ENCODE assay signal across 7 cellular contexts in the genomic region with DNA sequence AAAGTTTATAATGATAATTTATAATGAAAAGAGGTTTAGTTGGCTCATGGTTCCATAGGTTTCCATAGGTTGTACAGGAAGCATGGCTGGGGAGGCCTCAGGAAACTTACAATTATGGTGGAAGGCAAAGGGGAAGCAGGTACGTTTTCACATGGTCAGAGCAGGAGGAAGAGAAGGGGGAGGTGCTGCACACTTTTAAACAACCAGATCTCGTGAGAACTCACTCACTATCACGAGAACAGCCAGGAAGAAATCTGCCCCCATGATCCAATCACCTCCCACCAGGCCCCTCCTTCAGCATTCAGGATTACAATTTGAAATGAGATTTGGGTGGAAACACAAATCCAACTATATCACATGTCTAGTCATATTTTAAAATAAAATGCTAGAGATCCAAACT.
A peak's percentile ranks its signal among the peaks of the same experiment; 100 is the strongest.
DNase-seq lines count a peak whose midpoint lies in the region; ATAC-seq, FAIRE-seq and TF ChIP-seq lines count a peak whose summit lies in the region.
"Not testable (repeated sequence)": the region's sequence is repeated elsewhere in the genome, so short reads cannot be mapped to it uniquely, and the experiment has no call there.

No MANE protein-coding gene starts in this region.

- not testable (repeated sequence) for TF ChIP-seq EP300 in A549 (IDR thresholded peaks at IDR 0.05)

- not testable (repeated sequence) for H3K36me3 ChIP-seq in HEK293 (ENCODE audit: control insufficient read depth in 2 of 2, insufficient read depth in 1 of 2, low read length in 2 of 2); Panc1 (ENCODE audit: control insufficient read depth, insufficient read depth, low read length); cardiac muscle cell; heart right ventricle; right atrium auricular region

- not testable (repeated sequence) for H3K4me3 ChIP-seq in A549; HEK293 (ENCODE audit: low read depth, low read length); Panc1 (ENCODE audit: low read depth in 2 of 2, low read length in 2 of 2); cardiac muscle cell; heart right ventricle; right atrium auricular region

- not testable (repeated sequence) for H3K27me3 ChIP-seq in Panc1 (ENCODE audit: control insufficient read depth, insufficient read depth, low read length); cardiac muscle cell; heart right ventricle; right atrium auricular region

- ATAC-seq in A549, heart right ventricle: not testable (repeated sequence)
- 0 out of 2 replicates have a peak, but pooled peaks have one; percentile 9 for ATAC-seq in Panc1

- 84% methylated on average over 3 of the region's 3 CpGs for whole genome bisulfite sequencing in A549 (ENCODE audit: missing lambda C conversion rate)
- WGBS in heart right ventricle, 2 donors: 22 to 28% methylated on average over 3 of the region's 3 CpGs

- H3K9me3 ChIP-seq in A549; HEK293 (ENCODE audit: control insufficient read depth, insufficient read depth, low read depth, low read length); Panc1 (ENCODE audit: control insufficient read depth, insufficient read depth, low read depth, low read length); cardiac muscle cell (ENCODE audit: low read depth); heart right ventricle; right atrium auricular region: not testable (repeated sequence)

- H3K4me1 ChIP-seq in A549 (peaks cover 34% of the 10 kb centered on the region), HEK293 (ENCODE audit: control insufficient read depth, insufficient read depth, low read length) (peaks cover 41% of the 10 kb centered on the region), Panc1 (ENCODE audit: control insufficient read depth, insufficient read depth, low read length) (peaks cover 90% of the 10 kb centered on the region), cardiac muscle cell (ENCODE audit: low read depth) (peaks cover 65% of the 10 kb centered on the region), heart right ventricle (peaks cover 0 to 88% (median 61%) of the 10 kb centered on the region in 9 donors), right atrium auricular region (peaks cover 0 to 66% of the 10 kb centered on the region in 2 donors)

- POLR2A ChIA-PET in A549 (lab: Yijun Ruan, JAX); HEK293 (lab: Yijun Ruan, JAX); Panc1 (lab: Charles Lee): not testable (repeated sequence)

- in situ Hi-C loops in Panc1 (cut with HindIII; ENCODE audit: low pct_unique_long_range_greater_than_20kb, low sequenced_read_pairs): not testable (repeated sequence)

- H3K27ac ChIP-seq in A549; HEK293 (ENCODE audit: extremely low read depth, low read depth, low read length): not testable (repeated sequence)
- H3K27ac ChIP-seq in Panc1 (ENCODE audit: low read length) (peak overlapping the region; percentile 100), cardiac muscle cell (peak overlapping the region; percentile 96), heart right ventricle (peak overlapping the region in 9 of 10 donors; percentile 71 to 93 (median 84)), right atrium auricular region (peak overlapping the region; percentile 72 to 83)

- DNase-seq in A549 (ENCODE audit: low read depth in 1 of 2, low spot score in 1 of 2); Panc1 (ENCODE audit: low read depth, low spot score); cardiac muscle cell (ENCODE audit: low read depth in 1 of 2, low spot score in 1 of 2); heart right ventricle; right atrium auricular region (ENCODE audit: low spot score): not testable (repeated sequence)
- DNase-seq in NAMALWA (ENCODE audit: low spot score): peak; percentile 3

- TF ChIP-seq RAD21 in A549 (conservative IDR thresholded peaks at IDR 0.05 in 1 of 2, IDR thresholded peaks at IDR 0.05 in 1 of 2): not testable (repeated sequence)

- not testable (repeated sequence) for TF ChIP-seq POLR2A in A549 (IDR thresholded peaks at IDR 0.05; ENCODE audit: low read length)

- not testable (repeated sequence) for TF ChIP-seq CTCF in A549 (IDR thresholded peaks at IDR 0.05); HEK293 (tag by site-specific recombination; IDR thresholded peaks at IDR 0.05); Panc1 (IDR thresholded peaks at IDR 0.05); cardiac muscle cell (IDR thresholded peaks at IDR 0.05; ENCODE audit: low read depth, low read length); heart right ventricle (IDR thresholded peaks at IDR 0.05); right atrium auricular region (IDR thresholded peaks at IDR 0.05)

- CTCF ChIA-PET in A549 (lab: Yijun Ruan, JAX); Panc1 (lab: Charles Lee): not testable (repeated sequence)
- CTCF ChIA-PET in HEK293 (lab: Yijun Ruan, JAX): interaction anchor here (0.6 kb wide), 1 partner anchor 151 kb away, joined by 3 read pairs; no protein-coding TSS in a partner anchor

- not testable (repeated sequence) for BruUV-seq in Panc1 (replicated peaks; lab: Mats Ljungman, UMichigan)

- intact Hi-C loops in Panc1 (cut with micrococcal nuclease; ENCODE audit: unreplicated experiment): not testable (repeated sequence)
- intact Hi-C loops in heart right ventricle (cut with DNase I): loop anchor here in 1 of 10 donors (5.0 kb wide), 1 partner anchor 35 kb away; no protein-coding TSS in a partner anchor

- not testable (repeated sequence) for H3K4me2 ChIP-seq in A549

- FAIRE-seq in A549 (lab: Jason Lieb, UNC): not testable (repeated sequence)

TF ChIP-seq in A549, 52 proteins besides CTCF, POLR2A, EP300 and RAD21:
- TF ChIP-seq, protein P1, sequence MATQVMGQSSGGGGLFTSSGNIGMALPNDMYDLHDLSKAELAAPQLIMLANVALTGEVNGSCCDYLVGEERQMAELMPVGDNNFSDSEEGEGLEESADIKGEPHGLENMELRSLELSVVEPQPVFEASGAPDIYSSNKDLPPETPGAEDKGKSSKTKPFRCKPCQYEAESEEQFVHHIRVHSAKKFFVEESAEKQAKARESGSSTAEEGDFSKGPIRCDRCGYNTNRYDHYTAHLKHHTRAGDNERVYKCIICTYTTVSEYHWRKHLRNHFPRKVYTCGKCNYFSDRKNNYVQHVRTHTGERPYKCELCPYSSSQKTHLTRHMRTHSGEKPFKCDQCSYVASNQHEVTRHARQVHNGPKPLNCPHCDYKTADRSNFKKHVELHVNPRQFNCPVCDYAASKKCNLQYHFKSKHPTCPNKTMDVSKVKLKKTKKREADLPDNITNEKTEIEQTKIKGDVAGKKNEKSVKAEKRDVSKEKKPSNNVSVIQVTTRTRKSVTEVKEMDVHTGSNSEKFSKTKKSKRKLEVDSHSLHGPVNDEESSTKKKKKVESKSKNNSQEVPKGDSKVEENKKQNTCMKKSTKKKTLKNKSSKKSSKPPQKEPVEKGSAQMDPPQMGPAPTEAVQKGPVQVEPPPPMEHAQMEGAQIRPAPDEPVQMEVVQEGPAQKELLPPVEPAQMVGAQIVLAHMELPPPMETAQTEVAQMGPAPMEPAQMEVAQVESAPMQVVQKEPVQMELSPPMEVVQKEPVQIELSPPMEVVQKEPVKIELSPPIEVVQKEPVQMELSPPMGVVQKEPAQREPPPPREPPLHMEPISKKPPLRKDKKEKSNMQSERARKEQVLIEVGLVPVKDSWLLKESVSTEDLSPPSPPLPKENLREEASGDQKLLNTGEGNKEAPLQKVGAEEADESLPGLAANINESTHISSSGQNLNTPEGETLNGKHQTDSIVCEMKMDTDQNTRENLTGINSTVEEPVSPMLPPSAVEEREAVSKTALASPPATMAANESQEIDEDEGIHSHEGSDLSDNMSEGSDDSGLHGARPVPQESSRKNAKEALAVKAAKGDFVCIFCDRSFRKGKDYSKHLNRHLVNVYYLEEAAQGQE (IDR thresholded peaks at IDR 0.05): peak; percentile 50; the same call in 1 of the 2 replicates

TF ChIP-seq in HEK293, 187 proteins besides CTCF, POLR2A, EP300 and RAD21:
- peak; percentile 61 for TF ChIP-seq ZNF341 (tag by site-specific recombination; IDR thresholded peaks at IDR 0.05; ENCODE audit: low read depth)
